In genomic region chr9:133352635-133353340, GRCh38 we compare ENCODE assay signal across 7 cellular contexts. TPM values are rescaled to one million over a fixed set of nuclear protein-coding genes. Genes with fewer than 3 reads are reported as not detected.
DNase-seq lines count a peak whose midpoint lies in the region; TF ChIP-seq lines count a peak whose summit lies in the region.
"Had no signal": no experiment of that assay in that cellular context is flagged by ENCODE, and none has a peak within 500 bp of the region (broad histone marks: within the 10 kb centered on the region; RNA-seq: fewer than 3 reads in every experiment).

No MANE protein-coding gene starts in this region.

- H3K27me3 Mint-ChIP-seq in nephron progenitor cell (ENCODE audit: low read depth, poor library complexity) (no peaks in the 10 kb centered on the region), Calu3 (ENCODE audit: unreplicated experiment) (no peaks in the 10 kb centered on the region)

- no peak overlapping the region for H3K4me3 ChIP-seq in SK-N-MC

- H3K9me3 Mint-ChIP-seq in nephron progenitor cell, result no peaks in the 10 kb centered on the region
- no peaks in the 10 kb centered on the region for H3K9me3 Mint-ChIP-seq in Calu3 (ENCODE audit: low read depth, unreplicated experiment)

- no peak overlapping the region for H3K9ac ChIP-seq in SK-N-MC (ENCODE audit: insufficient read length)

- H3K4me3 Mint-ChIP-seq in nephron progenitor cell (no peak overlapping the region), Calu3 (ENCODE audit: low read depth, unreplicated experiment) (no peak overlapping the region)

- TF ChIP-seq CTCF in nephron progenitor cell (IDR thresholded peaks at IDR 0.05) (no peak), Calu3 (IDR thresholded peaks at IDR 0.05; ENCODE audit: unreplicated experiment) (no peak)

- BruUV-seq in Calu3 (replicated peaks; lab: Mats Ljungman, UMichigan), result no TSS peak

- peak; percentile 71 for DNase-seq in activated CD8-positive, alpha-beta memory T cell treated with anti-CD3 and anti-CD28 coated beads, Interleukin-2, amount 50 U/mL, for 48 hours
- DNase-seq in activated CD8-positive, alpha-beta memory T cell treated with anti-CD3 and anti-CD28 coated beads, Interleukin-2, amount 50 U/mL, for 4 hours, result no peak
- no peak for DNase-seq in SK-N-MC (ENCODE audit: low read depth, low spot score)
- no peak for DNase-seq in nephron progenitor cell
- DNase-seq in Calu3, result no peak
- DNase-seq in T-helper 9 cell, result no peak
- DNase-seq: central memory CD4-positive, alpha-beta T cell had no signal

- H3K4me1 Mint-ChIP-seq in nephron progenitor cell (peaks cover 32% of the 10 kb centered on the region), Calu3 (ENCODE audit: low read depth, unreplicated experiment) (peaks cover 16% of the 10 kb centered on the region)

- H3K27ac Mint-ChIP-seq in nephron progenitor cell (peak overlapping the region; percentile 97), Calu3 (ENCODE audit: unreplicated experiment) (no peak overlapping the region)

- CTCF ChIA-PET in Calu3 (lab: Charles Lee), result no interaction called here

- peaks cover 45% of the 10 kb centered on the region for H3K36me3 ChIP-seq in SK-N-MC (ENCODE audit: insufficient read depth, low read length)

- peak overlapping the region; percentile 54 for H3K27ac ChIP-seq in SK-N-MC

- H3K36me3 Mint-ChIP-seq in nephron progenitor cell (ENCODE audit: low read depth) (peaks cover 50% of the 10 kb centered on the region), Calu3 (ENCODE audit: insufficient read depth, unreplicated experiment) (peaks cover 78% of the 10 kb centered on the region)

- H3K9me3 ChIP-seq in SK-N-MC (ENCODE audit: low read depth, low read length), result no peaks in the 10 kb centered on the region

- intact Hi-C loops in Calu3 (cut with micrococcal nuclease; ENCODE audit: unreplicated experiment), result no loop called here

RNA-seq across cellular contexts. Expression of gene SURF1, which starts 3.5 kb away (rescaled TPM):
- 47.9 and 50.9 TPM in 2 replicates for total RNA-seq in Calu3 (2022)

RNA-seq across cellular contexts. Expression of gene SURF2, which starts 3.6 kb away (rescaled TPM):
- 20.6 and 22.9 TPM in 2 replicates for total RNA-seq in Calu3 (2022)

RNA-seq across cellular contexts. Expression of gene RPL7A, which starts 4.8 kb away (rescaled TPM):
- 835 and 904 TPM in 2 replicates for total RNA-seq in Calu3 (2022)

RNA-seq across cellular contexts. Expression of gene MED22, which starts 4.9 kb away (rescaled TPM):
- total RNA-seq in Calu3 (2022), result 24.4 and 27.6 TPM in 2 replicates

RNA-seq across cellular contexts. Expression of gene SURF6, which starts 16.8 kb away (rescaled TPM):
- total RNA-seq in Calu3 (2022), result 20.4 and 23.1 TPM in 2 replicates
